In the genomic region with DNA sequence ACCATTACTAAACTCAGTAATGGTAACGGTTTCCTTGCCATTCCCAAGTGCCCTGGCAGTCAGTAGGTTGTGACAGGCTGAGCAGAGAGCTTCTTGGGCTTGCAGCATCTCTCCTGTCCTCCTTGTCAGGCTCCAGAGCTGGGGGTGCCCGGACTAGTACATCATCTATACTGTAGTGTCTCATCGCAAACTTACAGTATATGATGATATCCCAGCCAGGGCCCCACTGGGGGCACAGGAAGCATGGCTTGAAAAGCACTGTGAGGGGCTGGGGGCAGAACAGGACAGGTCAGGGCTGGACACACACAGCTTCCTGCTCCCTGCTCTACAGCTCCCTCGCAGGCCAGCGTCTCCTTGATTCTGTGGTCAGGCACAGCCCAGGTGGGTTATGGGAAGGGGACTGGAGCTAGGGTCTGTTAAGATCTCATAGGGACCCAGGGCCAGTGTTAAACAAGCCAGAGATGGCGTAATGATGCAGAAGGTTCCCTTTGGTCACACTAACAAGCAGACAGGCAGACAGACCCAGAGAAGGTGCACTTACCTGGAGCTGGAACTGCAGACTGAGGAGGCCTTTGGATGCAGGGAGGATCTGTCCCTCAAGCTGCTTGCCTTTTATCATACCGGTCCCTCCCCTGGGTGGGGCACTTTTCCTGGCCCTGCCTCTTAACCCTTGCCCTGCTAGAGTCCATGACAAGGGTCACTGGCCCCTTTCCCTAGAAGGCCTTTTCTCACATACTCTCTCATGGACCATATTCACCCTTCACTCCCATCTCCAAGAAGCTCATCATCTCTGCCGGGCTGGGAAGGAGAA, we compare ENCODE assay signal across 20 cellular contexts. TPM values are rescaled to one million over a fixed set of nuclear protein-coding genes. Genes with fewer than 3 reads are reported as not detected.
DNase-seq lines count a peak whose midpoint lies in the region; ATAC-seq and TF ChIP-seq lines count a peak whose summit lies in the region.
"Had no signal": no experiment of that assay in that cellular context is flagged by ENCODE, and none has a peak within 500 bp of the region (broad histone marks: within the 10 kb centered on the region; RNA-seq: fewer than 3 reads in every experiment).

No MANE protein-coding gene starts in this region.

- H3K9me3 Mint-ChIP-seq in CD8-positive, alpha-beta memory T cell = no peaks in the 10 kb centered on the region
- H3K9me3 Mint-ChIP-seq in dendritic cell treated with granulocyte-macrophage colony-stimulating factor and Interleukin-4, amounts not matched to agents 40 ng/mL and 50 ng/mL, for 4 days = no peaks in the 10 kb centered on the region
- no peaks in the 10 kb centered on the region for H3K9me3 Mint-ChIP-seq in activated naive CD8-positive, alpha-beta T cell treated with anti-CD3 and anti-CD28 coated beads, Interleukin-2, amount 50 U/mL, for 24 hours
- H3K9me3 Mint-ChIP-seq: activated naive CD4-positive, alpha-beta T cell treated with anti-CD3 and anti-CD28 coated beads, Interleukin-2, amount 50 U/mL, for 72 hours; stimulated activated naive CD8-positive, alpha-beta T cell treated with anti-CD3 and anti-CD28 coated beads, Interleukin-15, Interleukin-2, amounts not matched to agents 100 ng/mL and 50 ng/mL, for 24 hours had no signal

- CTCF ChIA-PET in CD8-positive, alpha-beta memory T cell (lab: Charles Lee) = interaction anchor here (1.2 to 2.4 kb wide), 5 partner anchors 12 to 135 kb away, joined by 3 to 6 read pairs (median 4); a partner anchor contains a TSS

- POLR2A ChIA-PET in CD8-positive, alpha-beta memory T cell (lab: Charles Lee) = no interaction called here

- peak overlapping the region; percentile 65 for H3K27ac ChIP-seq in CD8-positive, alpha-beta memory T cell (ENCODE audit: low read depth, low read length)
- H3K27ac ChIP-seq in HUES6 (ENCODE audit: low read depth, low read length) = 0 out of 2 replicates have a peak overlapping the region, but pooled peaks have one; percentile 18

- peak; percentile 15 for ATAC-seq in mucosa of descending colon
- ATAC-seq in activated naive CD8-positive, alpha-beta T cell treated with anti-CD3 and anti-CD28 coated beads, Interleukin-2, amount 50 U/mL, for 24 hours = no peak
- ATAC-seq: activated naive CD4-positive, alpha-beta T cell treated with anti-CD3 and anti-CD28 coated beads, Interleukin-2, amount 50 U/mL, for 72 hours had no signal

- no peaks in the 10 kb centered on the region for H3K27me3 ChIP-seq in CD8-positive, alpha-beta memory T cell (ENCODE audit: insufficient read depth, low read length, poor library complexity, severe bottlenecking)
- H3K27me3 ChIP-seq in HUES6 (ENCODE audit: control insufficient read depth, insufficient read depth, low read length) = no peaks in the 10 kb centered on the region

- intact Hi-C loops in dendritic cell treated with granulocyte-macrophage colony-stimulating factor and Interleukin-4, amounts not matched to agents 40 ng/mL and 50 ng/mL, for 4 days (cut with micrococcal nuclease) = no loop called here
- intact Hi-C loops in mucosa of descending colon (cut with DNase I, micrococcal nuclease) = no loop called here

- no peaks in the 10 kb centered on the region for H3K4me1 ChIP-seq in CD8-positive, alpha-beta memory T cell (ENCODE audit: insufficient read depth, low read length)
- H3K4me1 ChIP-seq in HUES6 (ENCODE audit: control insufficient read depth, insufficient read depth, low read length) = peaks cover 14% of the 10 kb centered on the region
- peaks cover 5% of the 10 kb centered on the region for H3K4me1 ChIP-seq in mucosa of descending colon (ENCODE audit: low read depth)

- H3K27me3 Mint-ChIP-seq in CD8-positive, alpha-beta memory T cell = no peaks in the 10 kb centered on the region
- H3K27me3 Mint-ChIP-seq in dendritic cell treated with granulocyte-macrophage colony-stimulating factor and Interleukin-4, amounts not matched to agents 40 ng/mL and 50 ng/mL, for 4 days = no peaks in the 10 kb centered on the region
- no peaks in the 10 kb centered on the region for H3K27me3 Mint-ChIP-seq in activated naive CD8-positive, alpha-beta T cell treated with anti-CD3 and anti-CD28 coated beads, Interleukin-2, amount 50 U/mL, for 24 hours
- H3K27me3 Mint-ChIP-seq: stimulated activated naive CD8-positive, alpha-beta T cell treated with anti-CD3 and anti-CD28 coated beads, Interleukin-15, Interleukin-2, amounts not matched to agents 100 ng/mL and 50 ng/mL, for 24 hours had no signal

- peaks cover 17% of the 10 kb centered on the region for H3K36me3 ChIP-seq in CD8-positive, alpha-beta memory T cell (ENCODE audit: insufficient read depth, low read length)
- H3K36me3 ChIP-seq in HUES6 (ENCODE audit: control insufficient read depth, insufficient read depth, low read length) (peaks cover 26% of the 10 kb centered on the region), mucosa of descending colon (ENCODE audit: low read depth) (no peaks in the 10 kb centered on the region)

- H3K9ac ChIP-seq in HUES6 (ENCODE audit: low read length) = no peak overlapping the region

- peaks cover 0 to 33% (median 12%) of the 10 kb centered on the region in 3 donors for H3K36me3 Mint-ChIP-seq in CD8-positive, alpha-beta memory T cell
- H3K36me3 Mint-ChIP-seq in dendritic cell treated with granulocyte-macrophage colony-stimulating factor and Interleukin-4, amounts not matched to agents 40 ng/mL and 50 ng/mL, for 4 days (ENCODE audit: low read depth) = peaks cover 56% of the 10 kb centered on the region
- peaks cover 21% of the 10 kb centered on the region for H3K36me3 Mint-ChIP-seq in activated naive CD8-positive, alpha-beta T cell treated with anti-CD3 and anti-CD28 coated beads, Interleukin-2, amount 50 U/mL, for 24 hours (ENCODE audit: low read depth)

- peak overlapping the region in 4 of 8 donors; percentile 5 to 71 (median 40) for H3K27ac Mint-ChIP-seq in CD8-positive, alpha-beta memory T cell
- peak overlapping the region; percentile 16 for H3K27ac Mint-ChIP-seq in dendritic cell treated with granulocyte-macrophage colony-stimulating factor and Interleukin-4, amounts not matched to agents 40 ng/mL and 50 ng/mL, for 4 days
- H3K27ac Mint-ChIP-seq in activated naive CD8-positive, alpha-beta T cell treated with anti-CD3 and anti-CD28 coated beads, Interleukin-2, amount 50 U/mL, for 24 hours = no peak overlapping the region
- H3K27ac Mint-ChIP-seq: stimulated activated naive CD8-positive, alpha-beta T cell treated with anti-CD3 and anti-CD28 coated beads, Interleukin-15, Interleukin-2, amounts not matched to agents 100 ng/mL and 50 ng/mL, for 24 hours had no signal

- peaks cover 0 to 5% (median 0%) of the 10 kb centered on the region in 3 donors for H3K4me1 Mint-ChIP-seq in CD8-positive, alpha-beta memory T cell
- H3K4me1 Mint-ChIP-seq in dendritic cell treated with granulocyte-macrophage colony-stimulating factor and Interleukin-4, amounts not matched to agents 40 ng/mL and 50 ng/mL, for 4 days (ENCODE audit: low read depth) = peaks cover 22% of the 10 kb centered on the region
- peaks cover 20% of the 10 kb centered on the region for H3K4me1 Mint-ChIP-seq in activated naive CD8-positive, alpha-beta T cell treated with anti-CD3 and anti-CD28 coated beads, Interleukin-2, amount 50 U/mL, for 24 hours

- TF ChIP-seq CTCF in mucosa of descending colon (IDR thresholded peaks at IDR 0.05) = no peak

- H3K4me3 Mint-ChIP-seq in CD8-positive, alpha-beta memory T cell = peak overlapping the region in 1 of 7 donors; percentile 22
- H3K4me3 Mint-ChIP-seq in dendritic cell treated with granulocyte-macrophage colony-stimulating factor and Interleukin-4, amounts not matched to agents 40 ng/mL and 50 ng/mL, for 4 days = no peak overlapping the region
- H3K4me3 Mint-ChIP-seq in activated naive CD8-positive, alpha-beta T cell treated with anti-CD3 and anti-CD28 coated beads, Interleukin-2, amount 50 U/mL, for 24 hours = no peak overlapping the region
- H3K4me3 Mint-ChIP-seq: stimulated activated naive CD8-positive, alpha-beta T cell treated with anti-CD3 and anti-CD28 coated beads, Interleukin-15, Interleukin-2, amounts not matched to agents 100 ng/mL and 50 ng/mL, for 24 hours had no signal

- H3K4me3 ChIP-seq in CD8-positive, alpha-beta memory T cell (ENCODE audit: low read length) = no peak overlapping the region
- H3K4me3 ChIP-seq in HUES6 (ENCODE audit: low read depth, low read length) (peak overlapping the region; percentile 17; the same call in 1 of the 2 replicates), mucosa of descending colon (no peak overlapping the region)

- no peaks in the 10 kb centered on the region for H3K9me3 ChIP-seq in CD8-positive, alpha-beta memory T cell (ENCODE audit: low read length)
- H3K9me3 ChIP-seq in HUES6 (ENCODE audit: control insufficient read depth, insufficient read depth, low read depth, low read length) (no peaks in the 10 kb centered on the region), mucosa of descending colon (no peaks in the 10 kb centered on the region)

- DNase-seq in CD8-positive, alpha-beta memory T cell = no peak
- DNase-seq in mucosa of descending colon (peak in 1 of 3 donors; percentile 53), T-helper 9 cell (no peak)
- DNase-seq in activated naive CD8-positive, alpha-beta T cell treated with anti-CD3 and anti-CD28 coated beads, Interleukin-2, amount 50 U/mL, for 24 hours = no peak
- DNase-seq in activated CD8-positive, alpha-beta memory T cell treated with anti-CD3 and anti-CD28 coated beads, Interleukin-2, amount 50 U/mL, for 48 hours = no peak
- DNase-seq: activated CD4-positive, alpha-beta T cell treated with anti-CD3 and anti-CD28 coated beads for 48 hours; AML-193; foreskin fibroblast; HCEC 1CT; hypothalamus; Karpas-422; NCI-H1105; NCI-H2107; NCI-H524; nucleus accumbens; stimulated activated CD4-positive, alpha-beta T cell treated with anti-CD3 and anti-CD28 coated beads, Interleukin-15, amount 100 ng/mL, for 24 hours had no signal

RNA-seq across cellular contexts. Expression of a gene that starts 6.8 kb away (rescaled TPM):
- 10 to 100 TPM; 84.1 to 86.2 TPM for total RNA-seq in CD8-positive, alpha-beta memory T cell
- 44.7 TPM for polyA plus RNA-seq in CD8-positive, alpha-beta memory T cell
- 10 to 100 TPM; 28.6 to 38.7 (median 35.9) TPM for total RNA-seq in mucosa of descending colon

RNA-seq across cellular contexts. Expression of a gene that starts 19.0 kb away (rescaled TPM):
- 10 to 100 TPM; 20.6 to 21.5 TPM for total RNA-seq in CD8-positive, alpha-beta memory T cell
- polyA plus RNA-seq in CD8-positive, alpha-beta memory T cell = 19.3 TPM
- total RNA-seq in mucosa of descending colon = 10 to 100 TPM; 25.3 to 40.0 (median 30.0) TPM

RNA-seq across cellular contexts. Expression of a gene that starts 35.9 kb away (rescaled TPM):
- 100 to 1,000 TPM; 113 to 115 TPM for total RNA-seq in CD8-positive, alpha-beta memory T cell
- polyA plus RNA-seq in CD8-positive, alpha-beta memory T cell = 268 TPM
- 10 to 100 TPM; 87.9 to 98.0 (median 89.8) TPM for total RNA-seq in mucosa of descending colon

RNA-seq across cellular contexts. Expression of a gene that starts 41.3 kb away (rescaled TPM):
- 10 to 100 TPM; 32.6 to 34.7 TPM for total RNA-seq in CD8-positive, alpha-beta memory T cell
- 26.5 TPM for polyA plus RNA-seq in CD8-positive, alpha-beta memory T cell
- total RNA-seq in mucosa of descending colon = 10 to 100 TPM in 1 of 3 donors, 1 to 10 TPM in 2; 7.1 to 10.1 (median 7.3) TPM
